ENCODE assay signal across 20 cellular contexts in the genomic region with DNA sequence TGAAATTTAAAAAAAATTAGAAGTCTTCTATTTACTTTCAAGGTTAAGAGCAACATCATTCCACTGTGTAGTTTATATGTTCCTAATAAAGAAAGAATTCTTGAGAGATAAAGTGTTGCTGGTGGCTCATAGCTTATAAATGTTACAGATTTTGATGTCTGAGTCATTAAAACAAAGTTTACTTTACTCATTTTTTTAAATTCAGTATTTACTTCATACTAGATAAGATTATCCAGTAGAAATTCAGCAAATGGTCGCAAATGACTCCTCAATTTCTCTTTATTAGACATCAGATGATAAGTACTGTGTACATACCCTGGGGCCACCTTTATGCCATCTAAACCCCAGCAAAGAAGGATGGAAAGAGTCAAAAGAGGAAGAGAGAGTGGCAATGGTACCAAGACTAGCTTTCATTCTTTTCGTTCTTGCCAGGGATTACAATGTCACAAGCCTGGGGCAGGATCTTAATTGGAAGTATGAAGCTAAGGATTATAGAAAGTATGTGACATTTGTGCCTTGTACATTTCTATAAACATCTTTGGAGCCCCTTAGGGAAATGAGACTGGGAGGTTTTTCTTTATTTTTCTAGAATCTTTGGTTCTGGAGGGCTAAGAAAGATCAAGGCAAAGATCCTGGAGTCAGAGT.
DNase-seq lines count a peak whose midpoint lies in the region; TF ChIP-seq lines count a peak whose summit lies in the region.
"Had no signal": no experiment of that assay in that cellular context is flagged by ENCODE, and none has a peak within 500 bp of the region (broad histone marks: within the 10 kb centered on the region; RNA-seq: fewer than 3 reads in every experiment).

No MANE protein-coding gene starts in this region.

- H4K8ac ChIP-seq in mesenchymal stem cell (ENCODE audit: low read length), result no peak overlapping the region

- no peak overlapping the region for H3K14ac ChIP-seq in mesenchymal stem cell (ENCODE audit: low read length in 2 of 2)

- H2BK120ac ChIP-seq in mesenchymal stem cell (ENCODE audit: low read depth, low read length), result no peak overlapping the region

- H3K4me3 ChIP-seq in choroid plexus epithelial cell (ENCODE audit: low read depth, low read length), result no peak overlapping the region
- H3K4me3 ChIP-seq in mesenchymal stem cell (ENCODE audit: insufficient read depth in 1 of 2, low read depth in 1 of 2, low read length in 2 of 2), result no peak overlapping the region
- H3K4me3 ChIP-seq: right atrium auricular region, uterus had no signal

- no TSS peak for BruUV-seq in Calu3 (replicated peaks; lab: Mats Ljungman, UMichigan)

- intact Hi-C loops in Calu3 (cut with micrococcal nuclease; ENCODE audit: unreplicated experiment), result no loop called here

- no peak overlapping the region for H3K27ac Mint-ChIP-seq in Calu3 (ENCODE audit: unreplicated experiment)
- no peak overlapping the region for H3K27ac Mint-ChIP-seq in activated CD4-positive, alpha-beta memory T cell treated with anti-CD3 and anti-CD28 coated beads, Interleukin-2, amount 10 ng/mL, durations not matched to agents 7 days and 5 days
- H3K27ac Mint-ChIP-seq: activated naive CD4-positive, alpha-beta T cell treated with anti-CD3 and anti-CD28 coated beads, Interleukin-2, amount 50 U/mL, for 24 hours; brain had no signal

- H3K27ac ChIP-seq in mesenchymal stem cell (ENCODE audit: low read length, poor library complexity, severe bottlenecking), result no peak overlapping the region
- H3K27ac ChIP-seq: neutrophil, right atrium auricular region, uterus had no signal

- peaks cover 2% of the 10 kb centered on the region for H3K4me1 ChIP-seq in mesenchymal stem cell (ENCODE audit: control insufficient read depth, insufficient read depth, low read depth, low read length)
- H3K4me1 ChIP-seq: right atrium auricular region, uterus had no signal

- WGBS in mesenchymal stem cell, result 46% methylated on average over 2 of the region's 2 CpGs

- no peaks in the 10 kb centered on the region for H3K36me3 ChIP-seq in mesenchymal stem cell (ENCODE audit: control insufficient read depth in 1 of 2, insufficient read depth in 2 of 2, low read depth in 1 of 2, low read length in 2 of 2)
- H3K36me3 ChIP-seq: neutrophil, right atrium auricular region, uterus had no signal

- no peak overlapping the region for H4K91ac ChIP-seq in mesenchymal stem cell (ENCODE audit: low read length)

- no peaks in the 10 kb centered on the region for H3K27me3 ChIP-seq in mesenchymal stem cell (ENCODE audit: control insufficient read depth in 1 of 2, insufficient read depth in 1 of 2, low read length in 2 of 2)
- H3K27me3 ChIP-seq: neutrophil, right atrium auricular region, uterus had no signal

- no peak overlapping the region for H2AFZ ChIP-seq in mesenchymal stem cell (ENCODE audit: low read depth, low read length)

- peak overlapping the region in 1 of 2 experiments; percentile 71 for H2BK12ac ChIP-seq in mesenchymal stem cell (ENCODE audit: low read length in 2 of 2)

- no peak overlapping the region for H2BK5ac ChIP-seq in mesenchymal stem cell (ENCODE audit: low read depth, low read length, poor library complexity, severe bottlenecking)

- H2BK15ac ChIP-seq in mesenchymal stem cell (ENCODE audit: low read depth, poor library complexity, severe bottlenecking), result no peak overlapping the region

- H3K23ac ChIP-seq in mesenchymal stem cell (ENCODE audit: low read length in 2 of 2), result no peak overlapping the region

- no peak overlapping the region for H3K9ac ChIP-seq in mesenchymal stem cell (ENCODE audit: low read length)

- no peaks in the 10 kb centered on the region for H3K4me1 Mint-ChIP-seq in Calu3 (ENCODE audit: low read depth, unreplicated experiment)
- H3K4me1 Mint-ChIP-seq in activated CD4-positive, alpha-beta memory T cell treated with anti-CD3 and anti-CD28 coated beads, Interleukin-2, amount 10 ng/mL, durations not matched to agents 7 days and 5 days, result no peaks in the 10 kb centered on the region
- H3K4me1 Mint-ChIP-seq: activated naive CD4-positive, alpha-beta T cell treated with anti-CD3 and anti-CD28 coated beads, Interleukin-2, amount 50 U/mL, for 24 hours; brain had no signal

- no peak overlapping the region for H3K4me3 Mint-ChIP-seq in Calu3 (ENCODE audit: low read depth, unreplicated experiment)
- no peak overlapping the region for H3K4me3 Mint-ChIP-seq in activated CD4-positive, alpha-beta memory T cell treated with anti-CD3 and anti-CD28 coated beads, Interleukin-2, amount 10 ng/mL, durations not matched to agents 7 days and 5 days
- H3K4me3 Mint-ChIP-seq: activated naive CD4-positive, alpha-beta T cell treated with anti-CD3 and anti-CD28 coated beads, Interleukin-2, amount 50 U/mL, for 24 hours; brain; H9 had no signal

- H2AK5ac ChIP-seq in mesenchymal stem cell (ENCODE audit: low read length, severe bottlenecking), result no peak overlapping the region

- POLR2A ChIA-PET in activated CD4-positive, alpha-beta memory T cell treated with anti-CD3 and anti-CD28 coated beads, Interleukin-2, amount 10 ng/mL, durations not matched to agents 7 days and 5 days (lab: Charles Lee), result no interaction called here

- H3K79me1 ChIP-seq in mesenchymal stem cell (replicated peaks; ENCODE audit: low read length, poor library complexity, severe bottlenecking), result no peaks in the 10 kb centered on the region

- H3K27me3 Mint-ChIP-seq in Calu3 (ENCODE audit: unreplicated experiment), result no peaks in the 10 kb centered on the region
- no peaks in the 10 kb centered on the region for H3K27me3 Mint-ChIP-seq in activated CD4-positive, alpha-beta memory T cell treated with anti-CD3 and anti-CD28 coated beads, Interleukin-2, amount 10 ng/mL, durations not matched to agents 7 days and 5 days
- H3K27me3 Mint-ChIP-seq: activated naive CD4-positive, alpha-beta T cell treated with anti-CD3 and anti-CD28 coated beads, Interleukin-2, amount 50 U/mL, for 24 hours had no signal

- no peak for TF ChIP-seq CTCF in AG09319 (IDR thresholded peaks at IDR 0.05; ENCODE audit: low read depth, low read length)
- no peak for TF ChIP-seq CTCF in choroid plexus epithelial cell (conservative IDR thresholded peaks at IDR 0.05; ENCODE audit: low read depth, low read length)
- TF ChIP-seq CTCF in Calu3 (IDR thresholded peaks at IDR 0.05; ENCODE audit: unreplicated experiment), result no peak
- no peak for TF ChIP-seq CTCF in GM20000 (IDR thresholded peaks at IDR 0.05; ENCODE audit: extremely low read depth, missing control alignments)

- peaks cover 14% of the 10 kb centered on the region for H3K9me3 Mint-ChIP-seq in Calu3 (ENCODE audit: low read depth, unreplicated experiment)
- H3K9me3 Mint-ChIP-seq in activated CD4-positive, alpha-beta memory T cell treated with anti-CD3 and anti-CD28 coated beads, Interleukin-2, amount 10 ng/mL, durations not matched to agents 7 days and 5 days, result peaks cover 13% of the 10 kb centered on the region
- H3K9me3 Mint-ChIP-seq: activated naive CD4-positive, alpha-beta T cell treated with anti-CD3 and anti-CD28 coated beads, Interleukin-2, amount 50 U/mL, for 24 hours; H9 had no signal

- H3K36me3 Mint-ChIP-seq in Calu3 (ENCODE audit: insufficient read depth, unreplicated experiment), result no peaks in the 10 kb centered on the region
- no peaks in the 10 kb centered on the region for H3K36me3 Mint-ChIP-seq in activated CD4-positive, alpha-beta memory T cell treated with anti-CD3 and anti-CD28 coated beads, Interleukin-2, amount 10 ng/mL, durations not matched to agents 7 days and 5 days (ENCODE audit: low read depth)
- H3K36me3 Mint-ChIP-seq: activated naive CD4-positive, alpha-beta T cell treated with anti-CD3 and anti-CD28 coated beads, Interleukin-2, amount 50 U/mL, for 24 hours; brain had no signal

- no peak overlapping the region for H3K4me2 ChIP-seq in mesenchymal stem cell (ENCODE audit: low read length, poor library complexity, severe bottlenecking)

- H3K4ac ChIP-seq in mesenchymal stem cell (ENCODE audit: low read depth in 1 of 2, low read length in 2 of 2), result peak overlapping the region in 1 of 2 experiments; percentile 94

- peak; percentile 43 for DNase-seq in AG09319 (ENCODE audit: extremely low read depth, low read depth)
- DNase-seq in LHCN-M2 (ENCODE audit: low read depth), result peak; percentile 53
- DNase-seq in choroid plexus epithelial cell (ENCODE audit: low read depth), result peak; percentile 53
- DNase-seq in mesenchymal stem cell, result peak; percentile 63
- no peak for DNase-seq in NCI-H774 (lab: John Stamatoyannopoulos, UW)
- DNase-seq in Calu3, result no peak
- DNase-seq in GM20000 (ENCODE audit: low spot score), result no peak
- DNase-seq in activated CD4-positive, alpha-beta memory T cell treated with anti-CD3 and anti-CD28 coated beads, Interleukin-2, amount 10 ng/mL, durations not matched to agents 7 days and 5 days, result no peak
- DNase-seq: activated T-cell treated with anti-CD3 and anti-CD28 coated beads, Interleukin-2, amount 50 U/mL, for 48 hours; AML-193; GF-D8; H9; NCI-H1417; NCI-H526; OCI-M1; uterus had no signal

- no peaks in the 10 kb centered on the region for H3K9me3 ChIP-seq in mesenchymal stem cell (ENCODE audit: control insufficient read depth, low read length)
- H3K9me3 ChIP-seq: neutrophil, right atrium auricular region, uterus had no signal

- CTCF ChIA-PET in Calu3 (lab: Charles Lee), result no interaction called here
- CTCF ChIA-PET in activated CD4-positive, alpha-beta memory T cell treated with anti-CD3 and anti-CD28 coated beads, Interleukin-2, amount 10 ng/mL, durations not matched to agents 7 days and 5 days (lab: Charles Lee), result no interaction called here

- peak overlapping the region in 1 of 2 experiments; percentile 7 for H3K18ac ChIP-seq in mesenchymal stem cell (ENCODE audit: low read depth in 1 of 2, low read length in 2 of 2)

Comparison
In these comparisons a context has a peak if more than half of its experiments do, and no peak if none do; other contexts are left out.
1. DNase-seq: peak in AG09319 (single experiment), LHCN-M2 (single experiment), choroid plexus epithelial cell (single experiment) and mesenchymal stem cell (single experiment); none in NCI-H774 (single experiment), Calu3 (single experiment), GM20000 (single experiment) and activated CD4-positive, alpha-beta memory T cell treated with anti-CD3 and anti-CD28 coated beads, Interleukin-2, amount 10 ng/mL, durations not matched to agents 7 days and 5 days (single experiment).